In genomic region chr16:77043076-77043475, GRCh38 we compare ENCODE assay signal across 9 cellular contexts.
DNase-seq lines count a peak whose midpoint lies in the region; ATAC-seq and TF ChIP-seq lines count a peak whose summit lies in the region.
"Had no signal": no experiment of that assay in that cellular context is flagged by ENCODE, and none has a peak within 500 bp of the region (broad histone marks: within the 10 kb centered on the region; RNA-seq: fewer than 3 reads in every experiment).

No MANE protein-coding gene starts in this region.

- H3K9me3 ChIP-seq in DND-41 (ENCODE audit: insufficient read depth, low read length, severe bottlenecking), result no peaks in the 10 kb centered on the region

- TF ChIP-seq CTCF in DND-41 (IDR thresholded peaks at IDR 0.05; ENCODE audit: borderline replicate concordance, extremely low read depth, low read length, poor library complexity, severe bottlenecking), result peak; percentile 59

- no peaks in the 10 kb centered on the region for H3K4me1 ChIP-seq in DND-41 (ENCODE audit: insufficient read depth, low read length)

- no peaks in the 10 kb centered on the region for H3K27me3 ChIP-seq in DND-41 (ENCODE audit: insufficient read depth, low read length, poor library complexity)

- no peak overlapping the region for H3K9ac ChIP-seq in DND-41 (ENCODE audit: low read depth, low read length)

- H3K27ac ChIP-seq in DND-41 (ENCODE audit: low read length), result no peak overlapping the region

- DNase-seq in DND-41, result peak; percentile 8
- DNase-seq in M059J (ENCODE audit: low read depth), result peak; percentile 4
- DNase-seq in kidney glomerular epithelial cell (lab: John Stamatoyannopoulos, UW), result peak; percentile 35
- no peak for DNase-seq in COLO668 (lab: John Stamatoyannopoulos, UW; ENCODE audit: unreplicated experiment)
- DNase-seq: cerebellar nuclear complex had no signal

- no peaks in the 10 kb centered on the region for H4K20me1 ChIP-seq in DND-41 (ENCODE audit: insufficient read depth, low read length)

- H3K4me2 ChIP-seq in DND-41 (ENCODE audit: insufficient read depth, low read length), result no peak overlapping the region

- no peak overlapping the region for H3K4me3 ChIP-seq in DND-41 (ENCODE audit: low read depth in 1 of 2, low read length in 2 of 2)

- no peaks in the 10 kb centered on the region for H3K79me2 ChIP-seq in DND-41 (ENCODE audit: insufficient read depth, low read length)

- ATAC-seq in DND-41 (ENCODE audit: insufficient read depth, low read depth) (peak; percentile 58; the same call in 1 of the 3 replicates), SK-N-SH treated with all-trans-retinoic acid at 6 μM for 48 hours (0 out of 3 replicates have a peak, but pooled peaks have one; percentile 32), GM18502 (IDR thresholded peaks at IDR 0.05; ENCODE audit: poor library complexity, unreplicated experiment) (no peak), HG02610 (IDR thresholded peaks at IDR 0.05; ENCODE audit: unreplicated experiment) (no peak), HG03045 (IDR thresholded peaks at IDR 0.05; ENCODE audit: unreplicated experiment) (no peak)

- no peaks in the 10 kb centered on the region for H3K36me3 ChIP-seq in DND-41 (ENCODE audit: insufficient read depth, low read length)

- no peak overlapping the region for H2AFZ ChIP-seq in DND-41 (ENCODE audit: low read depth, low read length)

TF ChIP-seq in SK-N-SH treated with all-trans-retinoic acid at 6 μM for 48 hours, 23 proteins besides CTCF, POLR2A, EP300 and RAD21:
- TF ChIP-seq ZC3H10 (CRISPR knock-in tag; IDR thresholded peaks at IDR 0.05) (no peak), ARNTL (CRISPR knock-in tag; IDR thresholded peaks at IDR 0.05; ENCODE audit: borderline replicate concordance, low read depth) (no peak), GLIS3 (CRISPR knock-in tag; IDR thresholded peaks at IDR 0.05) (no peak), PATZ1 (CRISPR knock-in tag; IDR thresholded peaks at IDR 0.05; ENCODE audit: borderline replicate concordance) (no peak), CREB5 (CRISPR knock-in tag; IDR thresholded peaks at IDR 0.05; ENCODE audit: low read depth) (no peak), ISL1 (CRISPR knock-in tag; IDR thresholded peaks at IDR 0.05) (no peak), PPARA (CRISPR knock-in tag; IDR thresholded peaks at IDR 0.05; ENCODE audit: borderline replicate concordance) (no peak), CSDC2 (CRISPR knock-in tag; IDR thresholded peaks at IDR 0.05) (no peak), OSR1 (CRISPR knock-in tag; IDR thresholded peaks at IDR 0.05) (no peak)
- TF ChIP-seq, protein P1, sequence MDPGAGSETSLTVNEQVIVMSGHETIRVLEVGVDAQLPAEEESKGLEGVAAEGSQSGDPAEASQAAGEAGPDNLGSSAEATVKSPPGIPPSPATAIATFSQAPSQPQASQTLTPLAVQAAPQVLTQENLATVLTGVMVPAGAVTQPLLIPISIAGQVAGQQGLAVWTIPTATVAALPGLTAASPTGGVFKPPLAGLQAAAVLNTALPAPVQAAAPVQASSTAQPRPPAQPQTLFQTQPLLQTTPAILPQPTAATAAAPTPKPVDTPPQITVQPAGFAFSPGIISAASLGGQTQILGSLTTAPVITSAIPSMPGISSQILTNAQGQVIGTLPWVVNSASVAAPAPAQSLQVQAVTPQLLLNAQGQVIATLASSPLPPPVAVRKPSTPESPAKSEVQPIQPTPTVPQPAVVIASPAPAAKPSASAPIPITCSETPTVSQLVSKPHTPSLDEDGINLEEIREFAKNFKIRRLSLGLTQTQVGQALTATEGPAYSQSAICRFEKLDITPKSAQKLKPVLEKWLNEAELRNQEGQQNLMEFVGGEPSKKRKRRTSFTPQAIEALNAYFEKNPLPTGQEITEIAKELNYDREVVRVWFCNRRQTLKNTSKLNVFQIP (CRISPR knock-in tag; IDR thresholded peaks at IDR 0.05; ENCODE audit: borderline replicate concordance, low read depth), result no peak
- TF ChIP-seq, protein P2, sequence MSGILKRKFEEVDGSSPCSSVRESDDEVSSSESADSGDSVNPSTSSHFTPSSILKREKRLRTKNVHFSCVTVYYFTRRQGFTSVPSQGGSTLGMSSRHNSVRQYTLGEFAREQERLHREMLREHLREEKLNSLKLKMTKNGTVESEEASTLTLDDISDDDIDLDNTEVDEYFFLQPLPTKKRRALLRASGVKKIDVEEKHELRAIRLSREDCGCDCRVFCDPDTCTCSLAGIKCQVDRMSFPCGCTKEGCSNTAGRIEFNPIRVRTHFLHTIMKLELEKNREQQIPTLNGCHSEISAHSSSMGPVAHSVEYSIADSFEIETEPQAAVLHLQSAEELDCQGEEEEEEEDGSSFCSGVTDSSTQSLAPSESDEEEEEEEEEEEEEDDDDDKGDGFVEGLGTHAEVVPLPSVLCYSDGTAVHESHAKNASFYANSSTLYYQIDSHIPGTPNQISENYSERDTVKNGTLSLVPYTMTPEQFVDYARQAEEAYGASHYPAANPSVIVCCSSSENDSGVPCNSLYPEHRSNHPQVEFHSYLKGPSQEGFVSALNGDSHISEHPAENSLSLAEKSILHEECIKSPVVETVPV (CRISPR knock-in tag; IDR thresholded peaks at IDR 0.05), result no peak

Comparison
In these comparisons a context has a peak if more than half of its experiments do, and no peak if none do; other contexts are left out.
1. ATAC-seq: peak in DND-41 (single experiment) and SK-N-SH treated with all-trans-retinoic acid at 6 μM for 48 hours (single experiment); none in GM18502 (single experiment), HG02610 (single experiment) and HG03045 (single experiment).